Comparison of ENCODE assay signal across 8 cellular contexts in genomic region chr7:157138424-157139141, GRCh38. TPM values are rescaled to one million over a fixed set of nuclear protein-coding genes. Genes with fewer than 3 reads are reported as not detected.
DNase-seq lines count a peak whose midpoint lies in the region; ATAC-seq and TF ChIP-seq lines count a peak whose summit lies in the region.

UBE3C (plus strand) TSS chr7:157138926; CDS start chr7:157139273, 347 bp downstream.

- H3K9me3 Mint-ChIP-seq in activated CD4-positive, alpha-beta T cell treated with anti-CD3 and anti-CD28 coated beads for 36 hours (ENCODE audit: low read depth): no peaks in the 10 kb centered on the region

- CTCF ChIA-PET in activated CD4-positive, alpha-beta T cell treated with anti-CD3 and anti-CD28 coated beads for 36 hours (lab: Charles Lee): interaction anchor here (0.6 kb wide), 1 partner anchor 78 kb away, joined by 3 read pairs; no protein-coding TSS in a partner anchor

- peak; percentile 80 for ATAC-seq in HG03439 (IDR thresholded peaks at IDR 0.05; ENCODE audit: unreplicated experiment)
- peak; percentile 87 for ATAC-seq in activated CD4-positive, alpha-beta T cell treated with anti-CD3 and anti-CD28 coated beads for 36 hours

- peak within 1 kb of the TSS; percentile 89 for H3K27ac Mint-ChIP-seq in activated CD4-positive, alpha-beta T cell treated with anti-CD3 and anti-CD28 coated beads for 36 hours

- H3K4me1 Mint-ChIP-seq in activated CD4-positive, alpha-beta T cell treated with anti-CD3 and anti-CD28 coated beads for 36 hours: peaks cover 42% of the 10 kb centered on the region

- H3K36me3 Mint-ChIP-seq in activated CD4-positive, alpha-beta T cell treated with anti-CD3 and anti-CD28 coated beads for 36 hours (ENCODE audit: low read depth): peaks cover 32% of the 10 kb centered on the region

- no peak for TF ChIP-seq CTCF in choroid plexus epithelial cell (conservative IDR thresholded peaks at IDR 0.05; ENCODE audit: low read depth, low read length)

- POLR2A ChIA-PET in activated CD4-positive, alpha-beta T cell treated with anti-CD3 and anti-CD28 coated beads for 36 hours (lab: Charles Lee): interaction anchor here (0.5 to 0.7 kb wide), 2 partner anchors 14 to 188 kb away, joined by 3 to 5 read pairs; no protein-coding TSS in a partner anchor

- peak within 1 kb of the TSS; percentile 79 for H3K4me3 ChIP-seq in choroid plexus epithelial cell (ENCODE audit: low read depth, low read length)

- DNase-seq in AML-193 (lab: John Stamatoyannopoulos, UW) (peak; percentile 62 to 72), GM19238 (ENCODE audit: insufficient read length, low spot score) (peak; percentile 95), NCI-H524 (lab: John Stamatoyannopoulos, UW) (peak; percentile 70 to 88), choroid plexus epithelial cell (ENCODE audit: low read depth) (peak; percentile 95), kidney tubule cell (ENCODE audit: low spot score) (peak; percentile 94)
- peak; percentile 94 for DNase-seq in activated CD4-positive, alpha-beta T cell treated with anti-CD3 and anti-CD28 coated beads for 36 hours
- peak; percentile 76 to 82 for DNase-seq in stimulated activated CD4-positive, alpha-beta T cell treated with anti-CD3 and anti-CD28 coated beads, Interleukin-1b, Interleukin-23, amount 100 ng/mL, for 1 hour (ENCODE audit: low read depth in 2 of 2)

- H3K27me3 Mint-ChIP-seq in activated CD4-positive, alpha-beta T cell treated with anti-CD3 and anti-CD28 coated beads for 36 hours: no peaks in the 10 kb centered on the region

- peak within 1 kb of the TSS; percentile 84 for H3K4me3 Mint-ChIP-seq in activated CD4-positive, alpha-beta T cell treated with anti-CD3 and anti-CD28 coated beads for 36 hours

- intact Hi-C loops in activated CD4-positive, alpha-beta T cell treated with anti-CD3 and anti-CD28 coated beads for 36 hours (cut with DNase I, micrococcal nuclease): loop anchor here (1.0 to 10.0 kb wide), 11 partner anchors 122 to 1840 kb away; partner anchors contain the start of genes DNAJB6 (in 2 of the 2), LMBR1 (in 2 of the 2), NCAPG2 (in 1 of the 2) and NOM1 (in 1 of the 2)

RNA-seq across cellular contexts. Expression of gene UBE3C, which starts in this region (rescaled TPM):
- total RNA-seq in activated CD4-positive, alpha-beta T cell treated with anti-CD3 and anti-CD28 coated beads for 36 hours: 10 to 100 TPM; 53.9 to 60.7 TPM

Comparison
In these comparisons a context has a peak if more than half of its experiments do, and no peak if none do; other contexts are left out.
1. Peak in every context shown above with its lines: DNase-seq, ATAC-seq and H3K4me3 ChIP-seq.